10 cellular contexts compared by ENCODE assay signal in genomic region chr1:203274603-203275381, GRCh38. TPM values are rescaled to one million over a fixed set of nuclear protein-coding genes. Genes with fewer than 3 reads are reported as not detected.
DNase-seq lines count a peak whose midpoint lies in the region; TF ChIP-seq lines count a peak whose summit lies in the region.
"Had no signal": no experiment of that assay in that cellular context is flagged by ENCODE, and none has a peak within 500 bp of the region (broad histone marks: within the 10 kb centered on the region; RNA-seq: fewer than 3 reads in every experiment).

No MANE protein-coding gene starts in this region.

- H3K9me3 Mint-ChIP-seq in activated naive CD4-positive, alpha-beta T cell treated with anti-CD3 and anti-CD28 coated beads, Interleukin-2, amount 10 ng/mL, durations not matched to agents 7 days and 5 days: no peaks in the 10 kb centered on the region
- no peaks in the 10 kb centered on the region for H3K9me3 Mint-ChIP-seq in dendritic cell treated with granulocyte-macrophage colony-stimulating factor and Interleukin-4, amounts not matched to agents 40 ng/mL and 50 ng/mL, for 4 days
- no peaks in the 10 kb centered on the region for H3K9me3 Mint-ChIP-seq in type B pancreatic cell

- H3K9me3 ChIP-seq in mucosa of stomach (ENCODE audit: control insufficient read depth, low read length): no peaks in the 10 kb centered on the region
- H3K9me3 ChIP-seq in A673 (ENCODE audit: low read depth, low read length, poor library complexity, severe bottlenecking): no peaks in the 10 kb centered on the region
- no peaks in the 10 kb centered on the region for H3K9me3 ChIP-seq in WERI-Rb-1 (ENCODE audit: severe bottlenecking)

- peak overlapping the region; percentile 71 for H3K27ac Mint-ChIP-seq in activated naive CD4-positive, alpha-beta T cell treated with anti-CD3 and anti-CD28 coated beads, Interleukin-2, amount 10 ng/mL, durations not matched to agents 7 days and 5 days
- peak overlapping the region; percentile 94 for H3K27ac Mint-ChIP-seq in dendritic cell treated with granulocyte-macrophage colony-stimulating factor and Interleukin-4, amounts not matched to agents 40 ng/mL and 50 ng/mL, for 4 days
- H3K27ac Mint-ChIP-seq in type B pancreatic cell: peak overlapping the region; percentile 70

- H3K4me3 Mint-ChIP-seq in activated naive CD4-positive, alpha-beta T cell treated with anti-CD3 and anti-CD28 coated beads, Interleukin-2, amount 10 ng/mL, durations not matched to agents 7 days and 5 days: peak overlapping the region; percentile 67
- peak overlapping the region; percentile 79 for H3K4me3 Mint-ChIP-seq in dendritic cell treated with granulocyte-macrophage colony-stimulating factor and Interleukin-4, amounts not matched to agents 40 ng/mL and 50 ng/mL, for 4 days
- peak overlapping the region; percentile 61 for H3K4me3 Mint-ChIP-seq in type B pancreatic cell

- no peaks in the 10 kb centered on the region for H3K27me3 Mint-ChIP-seq in activated naive CD4-positive, alpha-beta T cell treated with anti-CD3 and anti-CD28 coated beads, Interleukin-2, amount 10 ng/mL, durations not matched to agents 7 days and 5 days
- H3K27me3 Mint-ChIP-seq in dendritic cell treated with granulocyte-macrophage colony-stimulating factor and Interleukin-4, amounts not matched to agents 40 ng/mL and 50 ng/mL, for 4 days: no peaks in the 10 kb centered on the region
- no peaks in the 10 kb centered on the region for H3K27me3 Mint-ChIP-seq in type B pancreatic cell

- H3K4me1 Mint-ChIP-seq in activated naive CD4-positive, alpha-beta T cell treated with anti-CD3 and anti-CD28 coated beads, Interleukin-2, amount 10 ng/mL, durations not matched to agents 7 days and 5 days: peaks cover 78% of the 10 kb centered on the region
- H3K4me1 Mint-ChIP-seq in dendritic cell treated with granulocyte-macrophage colony-stimulating factor and Interleukin-4, amounts not matched to agents 40 ng/mL and 50 ng/mL, for 4 days (ENCODE audit: low read depth): peaks cover 91% of the 10 kb centered on the region
- peaks cover 22% of the 10 kb centered on the region for H3K4me1 Mint-ChIP-seq in type B pancreatic cell (ENCODE audit: unreplicated experiment)

- H3K4me3 ChIP-seq in mucosa of stomach (ENCODE audit: low read length) (no peak overlapping the region), A673 (ENCODE audit: low read depth, low read length, poor library complexity, severe bottlenecking) (no peak overlapping the region), WERI-Rb-1 (ENCODE audit: low read depth, low read length) (no peak overlapping the region)

- intact Hi-C loops in dendritic cell treated with granulocyte-macrophage colony-stimulating factor and Interleukin-4, amounts not matched to agents 40 ng/mL and 50 ng/mL, for 4 days (cut with micrococcal nuclease): loop anchor here (1.0 kb wide), 2 partner anchors 13 to 51 kb away; no protein-coding TSS in a partner anchor
- intact Hi-C loops in A673 (cut with micrococcal nuclease; ENCODE audit: unreplicated experiment): loop anchor here (5.0 kb wide), 1 partner anchor 428 kb away; no protein-coding TSS in a partner anchor

- no TSS peak for BruUV-seq in A673 (replicated peaks; lab: Mats Ljungman, UMichigan)

- POLR2A ChIA-PET in A673 (lab: Charles Lee; ENCODE audit: low non-redundant PET): no interaction called here

- TF ChIP-seq CTCF in type B pancreatic cell (conservative IDR thresholded peaks at IDR 0.05) (no peak), A673 (conservative IDR thresholded peaks at IDR 0.05; ENCODE audit: low read depth, low read length) (no peak), WERI-Rb-1 (IDR thresholded peaks at IDR 0.05; ENCODE audit: low read depth, low read length) (no peak)

- H3K9ac ChIP-seq in mucosa of stomach (ENCODE audit: low read length): peak overlapping the region; percentile 40

- H3K36me3 ChIP-seq in mucosa of stomach (ENCODE audit: control insufficient read depth, insufficient read depth, low read length) (no peaks in the 10 kb centered on the region), A673 (ENCODE audit: insufficient read depth, low read length, poor library complexity, severe bottlenecking) (no peaks in the 10 kb centered on the region), WERI-Rb-1 (no peaks in the 10 kb centered on the region)

- H3K36me3 Mint-ChIP-seq in activated naive CD4-positive, alpha-beta T cell treated with anti-CD3 and anti-CD28 coated beads, Interleukin-2, amount 10 ng/mL, durations not matched to agents 7 days and 5 days: no peaks in the 10 kb centered on the region
- no peaks in the 10 kb centered on the region for H3K36me3 Mint-ChIP-seq in dendritic cell treated with granulocyte-macrophage colony-stimulating factor and Interleukin-4, amounts not matched to agents 40 ng/mL and 50 ng/mL, for 4 days (ENCODE audit: low read depth)
- H3K36me3 Mint-ChIP-seq in type B pancreatic cell: no peaks in the 10 kb centered on the region

- H3K4me1 ChIP-seq in mucosa of stomach (ENCODE audit: control insufficient read depth, insufficient read depth, low read length) (peaks cover 57% of the 10 kb centered on the region), A673 (ENCODE audit: insufficient read depth, low read length, poor library complexity, severe bottlenecking) (peaks cover 27% of the 10 kb centered on the region)

- DNase-seq in activated naive CD4-positive, alpha-beta T cell treated with anti-CD3 and anti-CD28 coated beads, Interleukin-2, amount 10 ng/mL, durations not matched to agents 7 days and 5 days: no peak
- no peak for DNase-seq in activated naive CD4-positive, alpha-beta T cell (lab: John Stamatoyannopoulos, UW)
- no peak for DNase-seq in type B pancreatic cell (ENCODE audit: extremely low spot score, unreplicated experiment)
- DNase-seq in A673 (ENCODE audit: low spot score): no peak
- no peak for DNase-seq in islet precursor cell
- no peak for DNase-seq in WERI-Rb-1
- DNase-seq: NCI-H2171 had no signal

- H3K27me3 ChIP-seq in mucosa of stomach (ENCODE audit: control insufficient read depth, insufficient read depth, low read length): no peaks in the 10 kb centered on the region
- no peaks in the 10 kb centered on the region for H3K27me3 ChIP-seq in A673 (replicated peaks; ENCODE audit: insufficient read depth, low read depth, low read length, poor library complexity)
- H3K27me3 ChIP-seq in WERI-Rb-1 (ENCODE audit: insufficient read depth, low read depth, severe bottlenecking): no peaks in the 10 kb centered on the region

- CTCF ChIA-PET in activated naive CD4-positive, alpha-beta T cell treated with anti-CD3 and anti-CD28 coated beads, Interleukin-2, amount 10 ng/mL, durations not matched to agents 7 days and 5 days (lab: Charles Lee): interaction anchor here (0.6 to 13.0 kb wide), 12 partner anchors 14 to 272 kb away, joined by 3 to 189 read pairs (median 3); partner anchors contain the start of gene BTG2
- CTCF ChIA-PET in A673 (lab: Charles Lee): no interaction called here

- H3K27ac ChIP-seq in A673 (ENCODE audit: low read depth, low read length, poor library complexity, severe bottlenecking) (no peak overlapping the region), WERI-Rb-1 (no peak overlapping the region)
- H3K27ac ChIP-seq: C4-2B had no signal

RNA-seq across cellular contexts. Expression of gene BTG2, which starts 30.5 kb away (rescaled TPM):
- total RNA-seq in type B pancreatic cell (ENCODE audit: low replicate concordance) (49.8 and 147 TPM in 2 replicates), A673 (2021) (8.5 and 9.3 TPM in 2 replicates)

RNA-seq across cellular contexts. Expression of gene CHIT1, which starts 45.3 kb away (rescaled TPM):
- total RNA-seq in type B pancreatic cell (ENCODE audit: low replicate concordance): not detected in 2 replicates
- total RNA-seq in A673 (2021): not detected in 2 replicates
